In genomic region chr15:90388462-90389182, GRCh38 we compare ENCODE assay signal across 8 cellular contexts. TPM values are rescaled to one million over a fixed set of nuclear protein-coding genes. Genes with fewer than 3 reads are reported as not detected.
A peak's percentile ranks its signal among the peaks of the same experiment; 100 is the strongest.
DNase-seq lines count a peak whose midpoint lies in the region; ATAC-seq and TF ChIP-seq lines count a peak whose summit lies in the region.

No MANE protein-coding gene starts in this region.

- peaks cover 12% of the 10 kb centered on the region for H3K36me3 ChIP-seq in muscle layer of colon (ENCODE audit: insufficient read depth, low read length)

- TF ChIP-seq CTCF in epithelial cell of proximal tubule (conservative IDR thresholded peaks at IDR 0.05; ENCODE audit: low read depth, low read length), result no peak

- ATAC-seq in HG02943 (IDR thresholded peaks at IDR 0.05; ENCODE audit: low read depth, unreplicated experiment), result peak; percentile 48

- H3K9me3 ChIP-seq in muscle layer of colon (ENCODE audit: low read length), result no peaks in the 10 kb centered on the region

- no peaks in the 10 kb centered on the region for H3K27me3 ChIP-seq in muscle layer of colon (ENCODE audit: control insufficient read depth in 1 of 2, insufficient read depth in 2 of 2, low read length in 2 of 2)

- H3K9ac ChIP-seq in muscle layer of colon (ENCODE audit: low read length), result peak overlapping the region; percentile 80

- H3K4me3 ChIP-seq in epithelial cell of proximal tubule (ENCODE audit: low read depth, low read length) (peak overlapping the region; percentile 93), muscle layer of colon (ENCODE audit: low read depth in 1 of 2, low read length in 2 of 2) (peak overlapping the region; percentile 67 to 88)

- peak in 2 of 3 experiments; percentile 13 to 81 for DNase-seq in NCI-H1417 (lab: John Stamatoyannopoulos, UW)
- DNase-seq in NCI-H1417 treated with DMSO at 0.1 percent for 48 hours (lab: John Stamatoyannopoulos, UW), result no peak
- DNase-seq in NCI-H69 (lab: John Stamatoyannopoulos, UW), result peak; percentile 65
- peak; percentile 55 for DNase-seq in activated CD8-positive, alpha-beta memory T cell treated with anti-CD3 and anti-CD28 coated beads, Interleukin-2, amount 50 U/mL, for 4 hours
- DNase-seq in epithelial cell of proximal tubule (ENCODE audit: low read depth), result no peak
- DNase-seq in stimulated activated naive CD4-positive, alpha-beta T cell (lab: John Stamatoyannopoulos, UW), result peak in 5 of 6 experiments; percentile 27 to 68 (median 58)

- peaks cover 42% of the 10 kb centered on the region for H3K4me1 ChIP-seq in muscle layer of colon (ENCODE audit: insufficient read depth, low read length)

- H3K27ac ChIP-seq in muscle layer of colon (ENCODE audit: low read depth, low read length), result peak overlapping the region; percentile 97

RNA-seq across cellular contexts. Expression of gene IQGAP1, which starts 0.6 kb away (rescaled TPM):
- 176 and 187 TPM in 2 replicates for total RNA-seq in epithelial cell of proximal tubule

RNA-seq across cellular contexts. Expression of gene ZNF774, which starts 36.5 kb away (rescaled TPM):
- total RNA-seq in epithelial cell of proximal tubule, result 1.1 and 5.9 TPM in 2 replicates

Comparison
In these comparisons a context has a peak if more than half of its experiments do, and no peak if none do; other contexts are left out.
1. DNase-seq: peak in NCI-H1417 (2 of 3), NCI-H69 (single experiment), activated CD8-positive, alpha-beta memory T cell treated with anti-CD3 and anti-CD28 coated beads, Interleukin-2, amount 50 U/mL, for 4 hours (single experiment) and stimulated activated naive CD4-positive, alpha-beta T cell (5 of 6); none in NCI-H1417 treated with DMSO at 0.1 percent for 48 hours (single experiment) and epithelial cell of proximal tubule (single experiment).